In the genomic region with DNA sequence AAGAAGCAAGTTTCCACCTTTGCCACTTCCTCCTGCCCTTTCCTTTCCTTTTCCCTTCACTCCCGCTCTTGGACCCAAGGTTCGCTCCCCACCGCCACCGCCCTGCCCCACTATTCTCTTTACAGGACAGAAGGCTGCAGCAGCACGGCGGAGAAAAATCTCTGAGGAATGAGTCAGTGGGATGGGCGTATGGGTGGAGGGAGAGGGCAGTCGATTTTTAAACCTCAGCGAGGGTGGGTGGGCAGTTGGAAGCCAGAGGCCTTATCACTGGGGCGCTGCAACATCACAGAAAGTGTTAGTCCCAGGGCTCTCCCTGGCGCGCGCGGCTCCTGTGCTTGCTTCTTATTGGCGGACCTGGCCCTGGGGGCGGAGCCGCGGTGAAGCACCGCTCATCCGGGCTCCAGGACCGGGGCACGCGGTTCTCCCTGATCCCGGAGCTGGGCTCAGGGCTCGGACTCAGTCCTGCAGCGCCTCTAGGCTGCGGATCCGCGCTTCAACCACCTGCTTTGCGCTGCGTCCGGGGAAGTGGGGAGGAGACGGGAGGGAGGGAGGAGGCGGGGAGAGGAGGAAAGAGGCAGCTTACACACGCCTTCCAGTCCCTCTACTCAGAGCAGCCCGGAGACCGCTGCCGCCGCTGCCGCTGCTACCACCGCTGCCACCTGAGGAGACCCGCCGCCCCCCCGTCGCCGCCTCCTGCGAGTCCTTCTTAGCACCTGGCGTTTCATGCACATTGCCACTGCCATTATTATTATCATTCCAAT, we compare ENCODE assay signal across 8 cellular contexts.
DNase-seq lines count a peak whose midpoint lies in the region; ATAC-seq and FAIRE-seq lines count a peak whose summit lies in the region.

A gene (plus strand): TSS at position 608 of the 761 bp plus-strand sequence.

- peak; percentile 60 for ATAC-seq in HG03442 (IDR thresholded peaks at IDR 0.05; ENCODE audit: unreplicated experiment)

- H3K9ac ChIP-seq in BLaER1 treated with 17β-estradiol and CSF1 and Interleukin-3, amounts not matched to agents 10 nM and 100 nM = peak within 1 kb of the TSS; percentile 74 to 91 (median 84)

- H3K4me1 ChIP-seq in BLaER1 treated with 17β-estradiol and CSF1 and Interleukin-3, amounts not matched to agents 10 nM and 100 nM = peaks cover 10 to 51% (median 35%) of the 10 kb centered on the region in 10 experiments

- H4K20me1 ChIP-seq in BLaER1 treated with 17β-estradiol and CSF1 and Interleukin-3, amounts not matched to agents 10 nM and 100 nM = peaks cover 0 to 16% (median 0%) of the 10 kb centered on the region in 11 experiments; a peak in 6 of 22 replicates

- H3K27me3 ChIP-seq in BLaER1 treated with 17β-estradiol and CSF1 and Interleukin-3, amounts not matched to agents 10 nM and 100 nM = peaks cover 0 to 24% (median 15%) of the 10 kb centered on the region in 11 experiments; a peak in 18 of 22 replicates

- H3K4me2 ChIP-seq in BLaER1 treated with 17β-estradiol and CSF1 and Interleukin-3, amounts not matched to agents 10 nM and 100 nM = peak within 1 kb of the TSS; percentile 87 to 100 (median 99)

- H3K36me3 ChIP-seq in BLaER1 treated with 17β-estradiol and CSF1 and Interleukin-3, amounts not matched to agents 10 nM and 100 nM = no peaks in the 10 kb centered on the region

- peak; percentile 92 for FAIRE-seq in GM19239 (lab: Jason Lieb, UNC)

- peak within 1 kb of the TSS; percentile 73 to 92 (median 81) for H3K27ac ChIP-seq in BLaER1 treated with 17β-estradiol and CSF1 and Interleukin-3, amounts not matched to agents 10 nM and 100 nM

- H3K4me3 ChIP-seq in BLaER1 treated with 17β-estradiol and CSF1 and Interleukin-3, amounts not matched to agents 10 nM and 100 nM = peak within 1 kb of the TSS; percentile 64 to 87 (median 74)

- DNase-seq in GM19239 (ENCODE audit: insufficient read length, low spot score) (no peak), NCI-H524 (lab: John Stamatoyannopoulos, UW) (peak; percentile 99), dedifferentiated amniotic fluid mesenchymal stem cell (ENCODE audit: extremely low spot score) (peak; percentile 98), left kidney (ENCODE audit: low read depth, low spot score) (peak; percentile 98)
- peak; percentile 89 for DNase-seq in activated CD4-positive, alpha-beta T cell treated with anti-CD3 and anti-CD28 coated beads for 48 hours
- peak; percentile 81 to 86 for DNase-seq in stimulated activated CD4-positive, alpha-beta T cell treated with anti-CD3 and anti-CD28 coated beads, Interleukin-2, amount 100 ng/mL, for 24 hours

- no peaks in the 10 kb centered on the region for H3K9me3 ChIP-seq in BLaER1 treated with 17β-estradiol and CSF1 and Interleukin-3, amounts not matched to agents 10 nM and 100 nM (replicated peaks in 1 of 11)
